11 cellular contexts compared by ENCODE assay signal in the genomic region with DNA sequence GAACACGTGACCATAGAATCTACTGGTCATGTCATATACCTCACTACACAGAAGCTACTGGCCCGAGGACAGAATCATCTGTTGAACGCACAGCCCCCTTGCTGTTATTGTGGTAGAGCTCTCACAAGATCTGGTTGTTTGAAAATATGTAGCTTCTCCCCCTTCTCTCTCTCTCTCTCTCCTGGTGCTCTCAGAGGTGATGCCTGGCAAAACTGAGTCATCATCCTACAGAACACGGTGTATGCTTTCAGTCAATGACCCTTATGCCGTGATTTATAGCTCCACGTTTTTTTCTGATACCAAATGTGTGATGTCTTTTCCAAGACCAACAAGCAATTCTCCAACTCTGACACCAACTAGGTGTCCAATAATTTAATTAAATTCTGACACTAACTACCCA. TPM values are rescaled to one million over a fixed set of nuclear protein-coding genes. Genes with fewer than 3 reads are reported as not detected.
"Had no signal": no experiment of that assay in that cellular context is flagged by ENCODE, and none has a peak within 500 bp of the region (broad histone marks: within the 10 kb centered on the region; RNA-seq: fewer than 3 reads in every experiment).

No MANE protein-coding gene starts in this region.

- H3K4me1 ChIP-seq: right atrium auricular region had no signal

- H3K4me2 ChIP-seq: smooth muscle cell had no signal

- H3K36me3 ChIP-seq: ascending aorta, right atrium auricular region had no signal

- H3K27me3 ChIP-seq: ascending aorta, right atrium auricular region had no signal

- H3K9me3 ChIP-seq: ascending aorta, right atrium auricular region had no signal

- DNase-seq: activated CD4-positive, alpha-beta memory T cell treated with anti-CD3 and anti-CD28 coated beads, Interleukin-2, amount 10 ng/mL, durations not matched to agents 7 days and 5 days; activated T-cell treated with anti-CD3 and anti-CD28 coated beads, Interleukin-2, amount 50 U/mL, for 72 hours; endodermal cell; immature natural killer cell; left cardiac atrium; naive B cell; T-helper 9 cell had no signal

- H3K4me3 ChIP-seq: ascending aorta, lung, right atrium auricular region, smooth muscle cell had no signal

RNA-seq across cellular contexts. Expression of gene RBM24, which starts 13.0 kb away (rescaled TPM):
- total RNA-seq: activated CD4-positive, alpha-beta memory T cell treated with anti-CD3 and anti-CD28 coated beads, Interleukin-2, amount 10 ng/mL, durations not matched to agents 7 days and 5 days; activated T-cell treated with anti-CD3 and anti-CD28 coated beads, Interleukin-2, amount 50 U/mL, for 72 hours had no signal
- polyA plus RNA-seq: immature natural killer cell had no signal
